In genomic region chr1:86913896-86914634, GRCh38 we compare ENCODE assay signal across 8 cellular contexts. TPM values are rescaled to one million over a fixed set of nuclear protein-coding genes. Genes with fewer than 3 reads are reported as not detected.
DNase-seq lines count a peak whose midpoint lies in the region; ATAC-seq and TF ChIP-seq lines count a peak whose summit lies in the region.

SELENOF (minus strand) TSS chr1:86914126; CDS start chr1:86914111, 15 bp downstream.

- no peaks in the 10 kb centered on the region for H3K9me3 ChIP-seq in T-helper 17 cell (ENCODE audit: control insufficient read depth, low read length, poor library complexity, severe bottlenecking)
- H3K9me3 ChIP-seq in left ventricle myocardium inferior (replicated peaks): no peaks in the 10 kb centered on the region

- H3K36me3 Mint-ChIP-seq in T-helper 17 cell (ENCODE audit: low read depth) (peaks cover 14% of the 10 kb centered on the region), progenitor cell of endocrine pancreas (ENCODE audit: insufficient read depth) (peaks cover 8% of the 10 kb centered on the region)

- H3K4me1 Mint-ChIP-seq in T-helper 17 cell (peaks cover 39% of the 10 kb centered on the region), progenitor cell of endocrine pancreas (ENCODE audit: low read depth) (peaks cover 18% of the 10 kb centered on the region)

- H3K36me3 ChIP-seq in left ventricle myocardium inferior: no peaks in the 10 kb centered on the region

- no peaks in the 10 kb centered on the region for H3K27me3 ChIP-seq in left ventricle myocardium inferior (ENCODE audit: low read depth)

- H3K27ac ChIP-seq in angular gyrus (ENCODE audit: low read depth, low read length) (peak within 1 kb of the TSS; percentile 93), left ventricle myocardium inferior (replicated peaks) (peak within 1 kb of the TSS; percentile 93)

- H3K27ac Mint-ChIP-seq in T-helper 17 cell (no peak within 1 kb of the TSS), progenitor cell of endocrine pancreas (no peak within 1 kb of the TSS)

- intact Hi-C loops in left ventricle myocardium inferior (cut with micrococcal nuclease): no loop called here

- no peaks in the 10 kb centered on the region for H3K9me3 Mint-ChIP-seq in progenitor cell of endocrine pancreas (ENCODE audit: low read depth)

- no peaks in the 10 kb centered on the region for H3K27me3 Mint-ChIP-seq in T-helper 17 cell
- no peaks in the 10 kb centered on the region for H3K27me3 Mint-ChIP-seq in progenitor cell of endocrine pancreas

- peaks cover 60% of the 10 kb centered on the region for H3K4me1 ChIP-seq in left ventricle myocardium inferior

- no peak within 1 kb of the TSS for H3K4me3 Mint-ChIP-seq in T-helper 17 cell
- no peak within 1 kb of the TSS for H3K4me3 Mint-ChIP-seq in progenitor cell of endocrine pancreas (ENCODE audit: low read depth)

- DNase-seq in NCI-H1694 treated with DMSO at 0.1 percent for 48 hours (lab: John Stamatoyannopoulos, UW) (peak; percentile 99), T-helper 17 cell (peak; percentile 97 to 99 (median 98)), left ventricle myocardium inferior (peak; percentile 99), progenitor cell of endocrine pancreas (ENCODE audit: low spot score, unreplicated experiment) (peak; percentile 96), ureter (ENCODE audit: low spot score) (peak; percentile 99)

- ATAC-seq in GM18499 (IDR thresholded peaks at IDR 0.05; ENCODE audit: insufficient read depth, unreplicated experiment) (peak; percentile 65), HG02938 (IDR thresholded peaks at IDR 0.05; ENCODE audit: unreplicated experiment) (peak; percentile 85), T-helper 17 cell (peak; percentile 90)

- no peak for TF ChIP-seq CTCF in left ventricle myocardium inferior (IDR thresholded peaks at IDR 0.05; ENCODE audit: borderline replicate concordance)
- no peak for TF ChIP-seq CTCF in progenitor cell of endocrine pancreas (IDR thresholded peaks at IDR 0.05; ENCODE audit: unreplicated experiment)

- H3K4me3 ChIP-seq in left ventricle myocardium inferior: peak within 1 kb of the TSS; percentile 88

RNA-seq across cellular contexts. Expression of gene SELENOF, which starts in this region (rescaled TPM):
- total RNA-seq in T-helper 17 cell (100 to 1,000 TPM; 135 to 153 TPM), left ventricle myocardium inferior (67.0 TPM), progenitor cell of endocrine pancreas (114 and 120 TPM in 2 replicates), ureter (192 TPM)

Comparison
In these comparisons a context has a peak if more than half of its experiments do, and no peak if none do; other contexts are left out.
1. Peak in every context shown above with its lines: DNase-seq, ATAC-seq, H3K4me3 ChIP-seq and H3K27ac ChIP-seq.